Comparison of ENCODE assay signal across 12 cellular contexts in the genomic region with DNA sequence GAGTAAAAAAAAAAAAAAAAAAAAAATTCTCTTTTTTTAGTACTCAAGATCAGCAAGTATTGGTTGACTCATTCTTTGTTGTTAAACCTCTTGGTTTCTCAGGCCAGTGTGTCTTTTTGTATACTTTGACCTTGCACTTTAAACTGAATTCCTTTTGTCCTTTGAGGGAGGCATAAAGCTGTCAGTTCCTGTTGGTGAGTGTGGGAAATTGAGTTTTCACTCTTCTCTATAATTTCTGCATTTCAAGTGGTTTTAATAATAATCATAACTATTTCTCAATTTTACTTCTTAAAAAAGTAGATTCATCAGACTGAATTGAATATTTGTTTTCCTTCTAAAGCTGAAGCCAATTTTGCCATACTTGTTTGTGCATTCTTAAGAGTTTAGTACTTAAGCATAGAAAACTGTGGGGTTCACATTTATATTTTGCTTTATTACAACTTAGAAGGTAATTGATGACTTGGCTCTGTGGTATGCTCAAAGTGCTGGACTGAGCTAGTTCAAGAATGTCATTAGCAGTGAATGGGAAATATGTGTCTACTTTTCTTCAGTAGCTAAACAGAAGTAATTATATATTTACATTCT. TPM values are rescaled to one million over a fixed set of nuclear protein-coding genes. Genes with fewer than 3 reads are reported as not detected.
DNase-seq lines count a peak whose midpoint lies in the region; ATAC-seq, FAIRE-seq and TF ChIP-seq lines count a peak whose summit lies in the region.
"Had no signal": no experiment of that assay in that cellular context is flagged by ENCODE, and none has a peak within 500 bp of the region (broad histone marks: within the 10 kb centered on the region; RNA-seq: fewer than 3 reads in every experiment).

No MANE protein-coding gene starts in this region.

- H3K27ac ChIP-seq in thoracic aorta = peak overlapping the region; percentile 32 to 77
- H3K27ac ChIP-seq: parathyroid adenoma had no signal

- no peaks in the 10 kb centered on the region for H3K36me3 ChIP-seq in thoracic aorta

- in situ Hi-C loops in astrocyte of the spinal cord (cut with HindIII; ENCODE audit: low sequenced_read_pairs) = no loop called here

- peak; percentile 68 for FAIRE-seq in islet of Langerhans (lab: Jason Lieb, UNC)
- FAIRE-seq: GM18507 had no signal

- peak; percentile 21 for DNase-seq in NCI-H2227 (lab: John Stamatoyannopoulos, UW; ENCODE audit: unreplicated experiment)
- no peak for DNase-seq in NCI-H2227 treated with DMSO at 0.1 percent for 48 hours (lab: John Stamatoyannopoulos, UW)
- DNase-seq in astrocyte of the spinal cord (ENCODE audit: low read depth, low spot score) = peak; percentile 75
- DNase-seq in thoracic aorta (ENCODE audit: low spot score) = no peak
- no peak for DNase-seq in superior temporal gyrus (ENCODE audit: extremely low spot score)
- no peak for DNase-seq in NCI-H524 (lab: John Stamatoyannopoulos, UW)
- DNase-seq in NCI-H2029 treated with DMSO at 0.1 percent for 48 hours (lab: John Stamatoyannopoulos, UW) = no peak
- DNase-seq: activated CD8-positive, alpha-beta memory T cell treated with anti-CD3 and anti-CD28 coated beads, Interleukin-2, amount 50 U/mL, for 4 hours; SHP77 had no signal

- no peaks in the 10 kb centered on the region for H3K9me3 ChIP-seq in thoracic aorta

- peaks cover 37 to 66% of the 10 kb centered on the region in 2 donors for H3K4me1 ChIP-seq in thoracic aorta (ENCODE audit: control insufficient read depth in 1 of 2, low read depth in 2 of 2)

- no peak for ATAC-seq in thoracic aorta (ENCODE audit: insufficient number of reproducible peaks, low FRiP score, low read depth)

- TF ChIP-seq CTCF in astrocyte of the spinal cord (IDR thresholded peaks at IDR 0.05; ENCODE audit: low read depth, low read length) = no peak
- no peak for TF ChIP-seq CTCF in thoracic aorta (IDR thresholded peaks at IDR 0.05)

- no peaks in the 10 kb centered on the region for H3K27me3 ChIP-seq in thoracic aorta (replicated peaks; ENCODE audit: insufficient read depth)

- H3K4me3 ChIP-seq in astrocyte of the spinal cord (ENCODE audit: low read depth, low read length) (no peak overlapping the region), thoracic aorta (no peak overlapping the region)

RNA-seq across cellular contexts. Expression of a gene that starts 43.4 kb away (rescaled TPM):
- total RNA-seq in thoracic aorta = 10 to 100 TPM; 50.9 to 78.6 TPM

RNA-seq across cellular contexts. Expression of a gene that starts 44.2 kb away (rescaled TPM):
- 10 to 100 TPM; 26.8 to 61.4 TPM for total RNA-seq in thoracic aorta

Comparison
In these comparisons a context has a peak if more than half of its experiments do, and no peak if none do; other contexts are left out.
1. DNase-seq: peak in NCI-H2227 (single experiment) and astrocyte of the spinal cord (single experiment); none in NCI-H2227 treated with DMSO at 0.1 percent for 48 hours (single experiment), thoracic aorta (single experiment), superior temporal gyrus (single experiment), NCI-H524 (0 of 2) and NCI-H2029 treated with DMSO at 0.1 percent for 48 hours (single experiment).